ENCODE assay signal across 24 cellular contexts in the genomic region with DNA sequence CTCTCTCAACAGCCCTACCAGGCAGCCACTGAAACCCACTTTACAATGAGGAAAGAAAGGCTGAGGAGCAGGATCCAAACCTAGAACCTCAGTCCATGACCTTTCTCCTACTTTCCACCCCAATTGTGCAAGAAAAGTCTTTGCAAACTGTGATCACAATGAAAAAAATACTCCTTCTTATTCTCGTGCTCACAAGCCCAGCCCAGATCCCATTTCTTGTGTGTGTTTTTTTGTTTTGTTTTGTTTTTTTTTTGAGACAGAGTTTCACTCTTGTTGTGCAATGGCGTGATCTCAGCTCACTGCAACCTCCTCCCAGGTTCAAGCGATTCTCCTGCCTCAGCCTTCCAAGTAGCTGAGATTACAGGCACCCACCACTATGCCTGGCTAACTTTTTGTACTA.
DNase-seq lines count a peak whose midpoint lies in the region; ATAC-seq and TF ChIP-seq lines count a peak whose summit lies in the region.
"Had no signal": no experiment of that assay in that cellular context is flagged by ENCODE, and none has a peak within 500 bp of the region (broad histone marks: within the 10 kb centered on the region; RNA-seq: fewer than 3 reads in every experiment).

No MANE protein-coding gene starts in this region.

- H3K27me3 ChIP-seq in brain microvascular endothelial cell (replicated peaks) (no peaks in the 10 kb centered on the region), psoas muscle (ENCODE audit: insufficient read depth in 3 of 3, low read length in 2 of 3) (peaks cover 0 to 22% (median 5%) of the 10 kb centered on the region in 3 donors), neural progenitor cell (no peaks in the 10 kb centered on the region)

- DNase-seq in GM04503 (ENCODE audit: low read depth) (peak; percentile 5), brain microvascular endothelial cell (peak; percentile 7), foreskin fibroblast (peak; percentile 6 to 21), psoas muscle (peak; percentile 7 to 45), neural progenitor cell (ENCODE audit: low spot score) (no peak), SW 1271 (lab: John Stamatoyannopoulos, UW) (no peak), medulla oblongata (ENCODE audit: extremely low spot score) (no peak)
- DNase-seq in activated naive CD4-positive, alpha-beta T cell treated with anti-CD3 and anti-CD28 coated beads, Interleukin-2, amount 50 U/mL, for 72 hours (ENCODE audit: low spot score in 2 of 2): no peak
- DNase-seq: activated CD8-positive, alpha-beta memory T cell treated with anti-CD3 and anti-CD28 coated beads, Interleukin-2, amount 50 U/mL, for 48 hours; activated effector memory CD4-positive, alpha-beta T cell treated with Interleukin-2 at 50 U/mL for 16 hours; amygdala; effector CD4-positive, alpha-beta T cell; H7; immature natural killer cell; KG1; NCI-H1048; NCI-H2029; NCI-H345; PC-3; stimulated activated naive CD8-positive, alpha-beta T cell treated with anti-CD3 and anti-CD28 coated beads, Interleukin-15, Interleukin-2, amounts not matched to agents 100 U/mL and 50 U/mL, for 24 hours; T-helper 2 cell; transverse colon had no signal

- no peak overlapping the region for H3K27ac Mint-ChIP-seq in neural progenitor cell
- H3K27ac Mint-ChIP-seq in activated naive CD4-positive, alpha-beta T cell treated with anti-CD3 and anti-CD28 coated beads, Interleukin-2, amount 50 U/mL, for 72 hours: peak overlapping the region in 1 of 2 donors; percentile 16
- H3K27ac Mint-ChIP-seq: immature natural killer cell had no signal

- H2AFZ ChIP-seq in neural progenitor cell (replicated peaks): no peak overlapping the region

- H3K27me3 Mint-ChIP-seq in neural progenitor cell (ENCODE audit: insufficient read depth, low read depth): peaks cover 3% of the 10 kb centered on the region

- intact Hi-C loops in psoas muscle (cut with DNase I): no loop called here

- no peaks in the 10 kb centered on the region for H3K36me3 Mint-ChIP-seq in neural progenitor cell
- no peaks in the 10 kb centered on the region for H3K36me3 Mint-ChIP-seq in activated naive CD4-positive, alpha-beta T cell treated with anti-CD3 and anti-CD28 coated beads, Interleukin-2, amount 50 U/mL, for 72 hours
- H3K36me3 Mint-ChIP-seq: immature natural killer cell; naive thymus-derived CD8-positive, alpha-beta T cell had no signal

- H3K79me2 ChIP-seq in neural progenitor cell (ENCODE audit: low read depth): no peaks in the 10 kb centered on the region

- peaks cover 19% of the 10 kb centered on the region for H3K4me1 Mint-ChIP-seq in neural progenitor cell

- H3K9me3 ChIP-seq in psoas muscle: no peaks in the 10 kb centered on the region
- H3K9me3 ChIP-seq in neural progenitor cell (ENCODE audit: low read depth): no peaks in the 10 kb centered on the region
- H3K9me3 ChIP-seq: SJSA1, transverse colon had no signal

- ATAC-seq in psoas muscle: peak in 2 of 4 donors; percentile 11 to 35
- ATAC-seq in activated naive CD4-positive, alpha-beta T cell treated with anti-CD3 and anti-CD28 coated beads, Interleukin-2, amount 50 U/mL, for 72 hours: no peak
- ATAC-seq: naive thymus-derived CD8-positive, alpha-beta T cell; PC-3; stimulated activated naive CD8-positive, alpha-beta T cell treated with anti-CD3 and anti-CD28 coated beads, Interleukin-15, Interleukin-2, amounts not matched to agents 100 U/mL and 50 U/mL, for 24 hours had no signal

- H3K4me2 ChIP-seq in neural progenitor cell: no peak overlapping the region

- TF ChIP-seq CTCF in brain microvascular endothelial cell (IDR thresholded peaks at IDR 0.05; ENCODE audit: low read depth, low read length, missing control alignments) (no peak), foreskin fibroblast (IDR thresholded peaks at IDR 0.05; ENCODE audit: low read depth, low read length) (no peak), psoas muscle (IDR thresholded peaks at IDR 0.05) (no peak), neural progenitor cell (IDR thresholded peaks at IDR 0.05) (no peak)

- WGBS in psoas muscle, 3 donors: 79 to 83% (median 81%) methylated on average over 3 of the region's 3 CpGs

- H3K27ac ChIP-seq in brain microvascular endothelial cell: no peak overlapping the region
- H3K27ac ChIP-seq in psoas muscle: no peak overlapping the region
- H3K27ac ChIP-seq in neural progenitor cell: no peak overlapping the region
- H3K27ac ChIP-seq: SJSA1, transverse colon had no signal

- H3K4me1 ChIP-seq in psoas muscle (no peaks in the 10 kb centered on the region), neural progenitor cell (no peaks in the 10 kb centered on the region)
- H3K4me1 ChIP-seq: SJSA1, transverse colon had no signal

- H3K9me3 Mint-ChIP-seq in neural progenitor cell: peaks cover 2% of the 10 kb centered on the region
- peaks cover 4 to 5% of the 10 kb centered on the region in 2 donors for H3K9me3 Mint-ChIP-seq in activated naive CD4-positive, alpha-beta T cell treated with anti-CD3 and anti-CD28 coated beads, Interleukin-2, amount 50 U/mL, for 72 hours
- H3K9me3 Mint-ChIP-seq: naive thymus-derived CD8-positive, alpha-beta T cell had no signal

- H4K20me1 ChIP-seq in neural progenitor cell (ENCODE audit: low read depth): no peaks in the 10 kb centered on the region

- in situ Hi-C loops in brain microvascular endothelial cell (cut with HindIII; ENCODE audit: low pct_ligation_motif_present, low sequenced_read_pairs): no loop called here

- no peak overlapping the region for H3K4me3 Mint-ChIP-seq in neural progenitor cell
- H3K4me3 Mint-ChIP-seq: immature natural killer cell; naive thymus-derived CD8-positive, alpha-beta T cell had no signal

- H3K4me3 ChIP-seq in brain microvascular endothelial cell (ENCODE audit: low read depth, low read length) (no peak overlapping the region), foreskin fibroblast (ENCODE audit: low read depth in 1 of 2, low read length in 2 of 2) (no peak overlapping the region), psoas muscle (no peak overlapping the region), neural progenitor cell (no peak overlapping the region)
- H3K4me3 ChIP-seq: SJSA1, transverse colon had no signal

- H3K36me3 ChIP-seq in brain microvascular endothelial cell (replicated peaks): no peaks in the 10 kb centered on the region
- no peaks in the 10 kb centered on the region for H3K36me3 ChIP-seq in psoas muscle (ENCODE audit: insufficient read depth in 1 of 2, low read depth in 1 of 2)
- H3K36me3 ChIP-seq in neural progenitor cell: no peaks in the 10 kb centered on the region
- H3K36me3 ChIP-seq: SJSA1, transverse colon had no signal

- H3K9ac ChIP-seq in neural progenitor cell: no peak overlapping the region

- no peaks in the 10 kb centered on the region for H3F3A ChIP-seq in neural progenitor cell (ENCODE audit: low read depth)

Comparison
In these comparisons a context has a peak if more than half of its experiments do, and no peak if none do; other contexts are left out.
1. DNase-seq: peak in GM04503 (single experiment), brain microvascular endothelial cell (single experiment), foreskin fibroblast (2 of 2) and psoas muscle (2 of 2); none in neural progenitor cell (single experiment), SW 1271 (0 of 2), activated naive CD4-positive, alpha-beta T cell treated with anti-CD3 and anti-CD28 coated beads, Interleukin-2, amount 50 U/mL, for 72 hours (0 of 2) and medulla oblongata (single experiment).